8 cellular contexts compared by ENCODE assay signal in the genomic region with DNA sequence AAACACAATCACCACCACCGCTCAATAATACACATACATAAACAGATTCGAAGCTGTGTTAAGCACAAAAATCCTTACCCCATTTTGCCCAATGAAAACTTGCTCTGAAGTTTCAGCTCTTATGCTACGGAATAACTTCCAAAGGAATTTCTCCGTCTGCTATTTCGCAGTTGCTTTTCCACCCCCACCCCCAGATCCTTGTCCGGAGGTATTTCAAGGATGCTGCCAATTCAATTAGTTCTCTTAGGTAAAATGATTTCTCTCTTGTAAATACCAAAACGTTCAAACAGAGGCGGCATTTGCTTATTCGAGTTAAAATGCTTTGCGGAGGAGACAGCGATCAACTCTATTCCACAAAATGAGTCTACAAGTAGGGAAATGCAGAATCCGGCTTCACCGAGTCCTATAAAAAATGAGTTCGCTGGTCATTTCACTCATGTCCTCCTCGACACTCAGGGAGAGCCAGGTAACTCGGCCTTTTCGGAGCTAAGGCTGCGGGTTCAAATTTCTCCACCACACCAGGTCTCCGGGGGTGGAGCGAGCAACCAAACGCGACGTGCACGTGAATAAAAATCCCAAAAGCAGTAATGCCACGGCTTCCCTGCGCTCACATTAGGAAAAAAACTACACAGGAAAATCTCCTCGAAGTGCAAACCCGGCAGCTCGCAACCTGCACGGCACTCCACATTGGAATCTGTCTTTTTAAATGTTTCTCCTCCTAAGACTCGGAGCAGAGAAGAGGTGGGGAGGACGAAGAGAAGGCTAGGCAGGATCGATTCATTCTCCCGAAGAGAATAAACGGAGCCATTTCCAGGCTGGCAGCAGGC. TPM values are rescaled to one million over a fixed set of nuclear protein-coding genes. Genes with fewer than 3 reads are reported as not detected.
A peak's percentile ranks its signal among the peaks of the same experiment; 100 is the strongest.
DNase-seq lines count a peak whose midpoint lies in the region; ATAC-seq and TF ChIP-seq lines count a peak whose summit lies in the region.

No MANE protein-coding gene starts in this region.

- H3K27me3 ChIP-seq in right atrium auricular region (no peaks in the 10 kb centered on the region), gastrocnemius medialis (no peaks in the 10 kb centered on the region)

- H3K36me3 ChIP-seq in right atrium auricular region (no peaks in the 10 kb centered on the region), gastrocnemius medialis (no peaks in the 10 kb centered on the region)

- H3K27me3 Mint-ChIP-seq in activated T-helper 17 cell treated with anti-CD3 and anti-CD28 coated beads, Interleukin-2, amount 50 U/mL, for 72 hours, result peaks cover 13% of the 10 kb centered on the region

- TF ChIP-seq POLR2A in gastrocnemius medialis (IDR thresholded peaks at IDR 0.05), result peak in 1 of 2 donors; percentile 65

- no peaks in the 10 kb centered on the region for H3K9me3 Mint-ChIP-seq in activated T-helper 17 cell treated with anti-CD3 and anti-CD28 coated beads, Interleukin-2, amount 50 U/mL, for 72 hours

- no peak for ATAC-seq in activated T-helper 17 cell treated with anti-CD3 and anti-CD28 coated beads, Interleukin-2, amount 50 U/mL, for 72 hours (replicated peaks)
- peak; percentile 11 to 39 for ATAC-seq in gastrocnemius medialis

- DNase-seq in NCI-H1092 (lab: John Stamatoyannopoulos, UW) (peak; percentile 3), NCI-H1092 treated with DMSO at 0.1 percent for 48 hours (lab: John Stamatoyannopoulos, UW) (no peak), HuH-7.5 (ENCODE audit: low spot score) (peak; percentile 27), right atrium auricular region (ENCODE audit: low spot score) (no peak), gastrocnemius medialis (peak; percentile 46 to 50), islet precursor cell (no peak)
- DNase-seq in effector CD4-positive, alpha-beta T cell, result no peak

- peak overlapping the region; percentile 77 for H3K27ac Mint-ChIP-seq in activated T-helper 17 cell treated with anti-CD3 and anti-CD28 coated beads, Interleukin-2, amount 50 U/mL, for 72 hours

- H3K4me1 Mint-ChIP-seq in activated T-helper 17 cell treated with anti-CD3 and anti-CD28 coated beads, Interleukin-2, amount 50 U/mL, for 72 hours, result peaks cover 12% of the 10 kb centered on the region

- no peak for TF ChIP-seq CTCF in right atrium auricular region (IDR thresholded peaks at IDR 0.05)
- no peak for TF ChIP-seq CTCF in gastrocnemius medialis (IDR thresholded peaks at IDR 0.05 in 4 of 5, conservative IDR thresholded peaks at IDR 0.05 in 1 of 5)

- H3K4me3 Mint-ChIP-seq in activated T-helper 17 cell treated with anti-CD3 and anti-CD28 coated beads, Interleukin-2, amount 50 U/mL, for 72 hours, result peak overlapping the region; percentile 97

- peak overlapping the region; percentile 98 to 99 for H3K27ac ChIP-seq in right atrium auricular region
- peak overlapping the region; percentile 93 to 97 (median 96) for H3K27ac ChIP-seq in gastrocnemius medialis

- H3K9me3 ChIP-seq in right atrium auricular region (no peaks in the 10 kb centered on the region), gastrocnemius medialis (no peaks in the 10 kb centered on the region)

- intact Hi-C loops in gastrocnemius medialis (cut with DNase I; ENCODE audit: low total_unique reads), result loop anchor here (5.0 kb wide), 1 partner anchor 179 kb away; no protein-coding TSS in a partner anchor

- H3K4me1 ChIP-seq in right atrium auricular region (peaks cover 0 to 25% of the 10 kb centered on the region in 2 donors), gastrocnemius medialis (peaks cover 22 to 32% of the 10 kb centered on the region in 2 donors)

- peak overlapping the region; percentile 86 to 90 for H3K4me3 ChIP-seq in right atrium auricular region
- peak overlapping the region; percentile 78 to 91 (median 82) for H3K4me3 ChIP-seq in gastrocnemius medialis

- in situ Hi-C loops in gastrocnemius medialis (cut with MboI; ENCODE audit: low sequenced_read_pairs in 4 of 4), result no loop called here

- peaks cover 6% of the 10 kb centered on the region for H3K36me3 Mint-ChIP-seq in activated T-helper 17 cell treated with anti-CD3 and anti-CD28 coated beads, Interleukin-2, amount 50 U/mL, for 72 hours (ENCODE audit: low read depth)

RNA-seq across cellular contexts. Expression of a gene that starts 1.0 kb away (rescaled TPM):
- total RNA-seq in activated T-helper 17 cell treated with anti-CD3 and anti-CD28 coated beads, Interleukin-2, amount 50 U/mL, for 72 hours, result 1 to 10 TPM; 2.3 to 6.0 TPM
- 10 to 100 TPM; 30.1 to 31.4 TPM for total RNA-seq in right atrium auricular region
- total RNA-seq in gastrocnemius medialis, result 10 to 100 TPM; 23.5 to 51.0 (median 33.0) TPM

Comparison
In these comparisons a context has a peak if more than half of its experiments do, and no peak if none do; other contexts are left out.
1. DNase-seq: peak in NCI-H1092 (single experiment), HuH-7.5 (single experiment) and gastrocnemius medialis (2 of 2); none in NCI-H1092 treated with DMSO at 0.1 percent for 48 hours (single experiment), right atrium auricular region (single experiment), effector CD4-positive, alpha-beta T cell (single experiment) and islet precursor cell (single experiment).